ENCODE assay signal across 23 cellular contexts in genomic region chr15:62502451-62502850, GRCh38.
"Had no signal": no experiment of that assay in that cellular context is flagged by ENCODE, and none has a peak within 500 bp of the region (broad histone marks: within the 10 kb centered on the region; RNA-seq: fewer than 3 reads in every experiment).

No MANE protein-coding gene starts in this region.

- H3K9me3 Mint-ChIP-seq: activated B cell treated with CpG ODN at 0.5 μM for 24 hours; activated naive CD8-positive, alpha-beta T cell treated with anti-CD3 and anti-CD28 coated beads for 36 hours; effector memory CD8-positive, alpha-beta T cell; naive thymus-derived CD8-positive, alpha-beta T cell; stimulated activated naive CD8-positive, alpha-beta T cell treated with anti-CD3 and anti-CD28 coated beads, Interleukin-15, Interleukin-2, amounts not matched to agents 100 ng/mL and 50 ng/mL, for 24 hours had no signal

- H3K27me3 ChIP-seq: colonic mucosa, dorsolateral prefrontal cortex, heart right ventricle, neutrophil, ovary, tibial artery had no signal

- ATAC-seq: activated CD4-positive, alpha-beta T cell treated with anti-CD3 and anti-CD28 coated beads for 36 hours; effector memory CD8-positive, alpha-beta T cell; esophagus mucosa; heart right ventricle; lower lobe of right lung; naive thymus-derived CD8-positive, alpha-beta T cell; right cardiac atrium had no signal

- H3K9me3 ChIP-seq: colonic mucosa, heart right ventricle, lower lobe of right lung, neutrophil, ovary, tibial artery had no signal

- H3K4me3 ChIP-seq: colonic mucosa, dorsolateral prefrontal cortex, heart right ventricle, lower lobe of right lung, ovary, tibial artery had no signal

- H3K36me3 Mint-ChIP-seq: activated naive CD8-positive, alpha-beta T cell treated with anti-CD3 and anti-CD28 coated beads for 36 hours; naive thymus-derived CD8-positive, alpha-beta T cell had no signal

- DNase-seq: activated B cell treated with CpG ODN at 0.5 μM for 24 hours; activated CD4-positive, alpha-beta T cell treated with anti-CD3 and anti-CD28 coated beads for 36 hours; activated CD4-positive, alpha-beta T cell treated with anti-CD3 and anti-CD28 coated beads, Interleukin-2, amount 50 U/mL, for 48 hours; activated naive CD4-positive, alpha-beta T cell treated with Interleukin-2 at 50 U/mL for 16 hours; activated naive CD8-positive, alpha-beta T cell treated with anti-CD3 and anti-CD28 coated beads for 36 hours; activated T-cell treated with anti-CD3 and anti-CD28 coated beads, Interleukin-2, amount 50 U/mL, for 48 hours; amniotic stem cell; colonic mucosa; dorsolateral prefrontal cortex; effector memory CD8-positive, alpha-beta T cell; heart right ventricle; kidney; lower lobe of right lung; naive thymus-derived CD8-positive, alpha-beta T cell; ovary; right cardiac atrium; stimulated activated CD4-positive, alpha-beta T cell treated with anti-CD3 and anti-CD28 coated beads, Interleukin-12 subunit alpha, Interleukin-12 subunit beta, amount 100 ng/mL, for 4 hours; stimulated activated CD4-positive, alpha-beta T cell treated with anti-CD3 and anti-CD28 coated beads, Interleukin-4, amount 100 ng/mL, for 4 hours; T-helper 9 cell; tibial artery had no signal

- H3K36me3 ChIP-seq: colonic mucosa, heart right ventricle, lower lobe of right lung, neutrophil, ovary, tibial artery had no signal

- H3K27ac ChIP-seq: colonic mucosa, dorsolateral prefrontal cortex, lower lobe of right lung, neutrophil, ovary, tibial artery had no signal

- H3K4me3 Mint-ChIP-seq: activated B cell treated with CpG ODN at 0.5 μM for 24 hours; activated CD4-positive, alpha-beta T cell treated with anti-CD3 and anti-CD28 coated beads for 36 hours; activated naive CD8-positive, alpha-beta T cell treated with anti-CD3 and anti-CD28 coated beads for 36 hours; effector memory CD8-positive, alpha-beta T cell; naive thymus-derived CD8-positive, alpha-beta T cell; stimulated activated naive CD8-positive, alpha-beta T cell treated with anti-CD3 and anti-CD28 coated beads, Interleukin-15, Interleukin-2, amounts not matched to agents 100 ng/mL and 50 ng/mL, for 24 hours had no signal

- H3K27me3 Mint-ChIP-seq: activated naive CD8-positive, alpha-beta T cell treated with anti-CD3 and anti-CD28 coated beads for 36 hours had no signal

- H3K4me1 ChIP-seq: colonic mucosa had no signal

- H3K4me1 Mint-ChIP-seq: activated B cell treated with CpG ODN at 0.5 μM for 24 hours; activated CD4-positive, alpha-beta T cell treated with anti-CD3 and anti-CD28 coated beads for 36 hours; activated naive CD8-positive, alpha-beta T cell treated with anti-CD3 and anti-CD28 coated beads for 36 hours; naive thymus-derived CD8-positive, alpha-beta T cell had no signal

- H3K27ac Mint-ChIP-seq: activated B cell treated with CpG ODN at 0.5 μM for 24 hours; activated CD4-positive, alpha-beta T cell treated with anti-CD3 and anti-CD28 coated beads for 36 hours; activated naive CD8-positive, alpha-beta T cell treated with anti-CD3 and anti-CD28 coated beads for 36 hours; effector memory CD8-positive, alpha-beta T cell; naive thymus-derived CD8-positive, alpha-beta T cell; stimulated activated naive CD8-positive, alpha-beta T cell treated with anti-CD3 and anti-CD28 coated beads, Interleukin-15, Interleukin-2, amounts not matched to agents 100 ng/mL and 50 ng/mL, for 24 hours had no signal
